1 cellular context compared by ENCODE assay signal in genomic region chr13:50124536-50125305, GRCh38.
TF ChIP-seq lines count a peak whose summit lies in the region.

No MANE protein-coding gene starts in this region.

TF ChIP-seq in HepG2, 621 proteins besides CTCF, POLR2A, EP300 and RAD21 (continued from another document and continues in another):
- TF ChIP-seq AKNA (CRISPR knock-in tag; IDR thresholded peaks at IDR 0.05; ENCODE audit: borderline replicate concordance) (no peak), SRF (IDR thresholded peaks at IDR 0.05; ENCODE audit: low read depth, low read length) (no peak), NR1H2 (CRISPR knock-in tag; IDR thresholded peaks at IDR 0.05; ENCODE audit: borderline replicate concordance, low read depth) (peak; percentile 82; the same call in 1 of the 2 replicates), ZNF446 (CRISPR knock-in tag; IDR thresholded peaks at IDR 0.05) (peak; percentile 52; the same call in 1 of the 2 replicates), ERF (CRISPR knock-in tag; IDR thresholded peaks at IDR 0.05) (peak; percentile 13; the same call in 1 of the 2 replicates), ZFP91 (CRISPR knock-in tag; IDR thresholded peaks at IDR 0.05; ENCODE audit: borderline replicate concordance) (peak; percentile 68; the same call in 1 of the 2 replicates), PPARG (CRISPR knock-in tag; conservative IDR thresholded peaks at IDR 0.05) (no peak), RBFOX2 (IDR thresholded peaks at IDR 0.05; ENCODE audit: low read depth, low read length) (peak; percentile 46; the same call in 1 of the 2 replicates), ZNF598 (CRISPR knock-in tag; IDR thresholded peaks at IDR 0.05; ENCODE audit: borderline replicate concordance) (0 out of 2 replicates have a peak, but pooled peaks have one; percentile 52), TBP (CRISPR knock-in tag; IDR thresholded peaks at IDR 0.05) (no peak), ZBTB20 (CRISPR knock-in tag; IDR thresholded peaks at IDR 0.05; ENCODE audit: borderline replicate concordance, low read depth) (no peak), RNF2 (conservative IDR thresholded peaks at IDR 0.05; ENCODE audit: low read depth) (0 out of 2 replicates have a peak, but pooled peaks have one; percentile 48), JUN (CRISPR knock-in tag; IDR thresholded peaks at IDR 0.05) (peak; percentile 57), TIGD3 (CRISPR knock-in tag; IDR thresholded peaks at IDR 0.05; ENCODE audit: borderline replicate concordance) (peak; percentile 22; the same call in 1 of the 2 replicates), PHF21A (CRISPR knock-in tag; IDR thresholded peaks at IDR 0.05) (no peak), STAG1 (CRISPR knock-in tag; IDR thresholded peaks at IDR 0.05) (0 out of 2 replicates have a peak, but pooled peaks have one; percentile 1), THAP11 (CRISPR knock-in tag; IDR thresholded peaks at IDR 0.05) (no peak), U2AF1 (optimal IDR thresholded peaks at IDR 0.05; ENCODE audit: low read depth, low read length) (no peak), ZFP37 (CRISPR knock-in tag; IDR thresholded peaks at IDR 0.05; ENCODE audit: borderline replicate concordance) (peak; percentile 25; the same call in 1 of the 2 replicates), ZNF646 (CRISPR knock-in tag; IDR thresholded peaks at IDR 0.05) (no peak), ZNF543 (CRISPR knock-in tag; IDR thresholded peaks at IDR 0.05) (no peak), ZNF710 (CRISPR knock-in tag; IDR thresholded peaks at IDR 0.05; ENCODE audit: borderline replicate concordance) (peak; percentile 60; the same call in 1 of the 2 replicates), BATF2 (CRISPR knock-in tag; IDR thresholded peaks at IDR 0.05) (0 out of 2 replicates have a peak, but pooled peaks have one; percentile 16), NR0B2 (CRISPR knock-in tag; IDR thresholded peaks at IDR 0.05) (peak; percentile 55), ZNF678 (CRISPR knock-in tag; IDR thresholded peaks at IDR 0.05) (no peak), TSC22D2 (CRISPR knock-in tag; IDR thresholded peaks at IDR 0.05; ENCODE audit: borderline replicate concordance) (no peak), SAFB2 (CRISPR knock-in tag; IDR thresholded peaks at IDR 0.05; ENCODE audit: borderline replicate concordance, low read depth) (no peak; the same call in 1 of the 2 replicates), PREB (CRISPR knock-in tag; IDR thresholded peaks at IDR 0.05) (no peak), NONO (IDR thresholded peaks at IDR 0.05) (no peak), NONO (CRISPR knock-in tag; conservative IDR thresholded peaks at IDR 0.05) (no peak), ATF6 (CRISPR knock-in tag; conservative IDR thresholded peaks at IDR 0.05) (no peak), ZNF274 (CRISPR knock-in tag; IDR thresholded peaks at IDR 0.05) (0 out of 2 replicates have a peak, but pooled peaks have one; percentile 35), TGIF2 (CRISPR knock-in tag; IDR thresholded peaks at IDR 0.05) (peak; percentile 21; the same call in 1 of the 2 replicates), TEAD2 (CRISPR knock-in tag; IDR thresholded peaks at IDR 0.05) (no peak), ZC3H4 (CRISPR knock-in tag; IDR thresholded peaks at IDR 0.05; ENCODE audit: borderline replicate concordance) (no peak), MYPOP (CRISPR knock-in tag; IDR thresholded peaks at IDR 0.05) (no peak)
